Comparison of ENCODE assay signal across 1 cellular context in genomic region chr6:138106665-138107077, GRCh38.
TF ChIP-seq lines count a peak whose summit lies in the region.

No MANE protein-coding gene starts in this region.

TF ChIP-seq in HepG2, 621 proteins besides CTCF, POLR2A, EP300 and RAD21 (continued from another document):
- TF ChIP-seq PRDM15 (CRISPR knock-in tag; IDR thresholded peaks at IDR 0.05) (no peak), RFXANK (CRISPR knock-in tag; IDR thresholded peaks at IDR 0.05) (no peak), CC2D1A (CRISPR knock-in tag; IDR thresholded peaks at IDR 0.05) (no peak), KMT2A (CRISPR knock-in tag; IDR thresholded peaks at IDR 0.05) (no peak), SKIL (CRISPR knock-in tag; IDR thresholded peaks at IDR 0.05; ENCODE audit: borderline replicate concordance) (no peak), CENPX (CRISPR knock-in tag; IDR thresholded peaks at IDR 0.05) (no peak), ZBTB8A (CRISPR knock-in tag; IDR thresholded peaks at IDR 0.05; ENCODE audit: borderline replicate concordance, low read depth) (no peak), JARID2 (CRISPR knock-in tag; IDR thresholded peaks at IDR 0.05; ENCODE audit: insufficient replicate concordance) (no peak), ZFYVE20 (CRISPR knock-in tag; IDR thresholded peaks at IDR 0.05; ENCODE audit: borderline replicate concordance, low read depth) (no peak), ZNF616 (CRISPR knock-in tag; IDR thresholded peaks at IDR 0.05; ENCODE audit: low read depth) (no peak), ZSCAN9 (CRISPR knock-in tag; IDR thresholded peaks at IDR 0.05; ENCODE audit: borderline replicate concordance) (peak; percentile 61; the same call in 1 of the 2 replicates), ZNF407 (CRISPR knock-in tag; IDR thresholded peaks at IDR 0.05; ENCODE audit: not compliant biosample characterization) (no peak), ZNF335 (CRISPR knock-in tag; IDR thresholded peaks at IDR 0.05) (no peak), RCOR2 (CRISPR knock-in tag; IDR thresholded peaks at IDR 0.05) (peak; percentile 67; the same call in 1 of the 2 replicates), ZBTB43 (CRISPR knock-in tag; conservative IDR thresholded peaks at IDR 0.05) (no peak), ZSCAN31 (CRISPR knock-in tag; IDR thresholded peaks at IDR 0.05; ENCODE audit: low read depth) (no peak), ZBED4 (CRISPR knock-in tag; IDR thresholded peaks at IDR 0.05; ENCODE audit: borderline replicate concordance) (no peak), ZNF746 (CRISPR knock-in tag; IDR thresholded peaks at IDR 0.05) (0 out of 2 replicates have a peak, but pooled peaks have one; percentile 17), PCBP2 (optimal IDR thresholded peaks at IDR 0.05; ENCODE audit: low read depth, low read length, poor library complexity, severe bottlenecking) (no peak), JUNB (CRISPR knock-in tag; IDR thresholded peaks at IDR 0.05; ENCODE audit: borderline replicate concordance) (no peak), NR2C2 (CRISPR knock-in tag; IDR thresholded peaks at IDR 0.05; ENCODE audit: borderline replicate concordance) (no peak), KDM3A (CRISPR knock-in tag; IDR thresholded peaks at IDR 0.05; ENCODE audit: low read depth) (no peak), GMEB2 (CRISPR knock-in tag; IDR thresholded peaks at IDR 0.05; ENCODE audit: low read depth) (no peak), ZNF740 (CRISPR knock-in tag; IDR thresholded peaks at IDR 0.05) (no peak), ZMYM2 (CRISPR knock-in tag; IDR thresholded peaks at IDR 0.05) (0 out of 2 replicates have a peak, but pooled peaks have one; percentile 25), HMGA1 (CRISPR knock-in tag; conservative IDR thresholded peaks at IDR 0.05) (no peak)
TF ChIP-seq in HepG2: peak in this region for 15.
